Comparison of ENCODE assay signal across 10 cellular contexts in the genomic region with DNA sequence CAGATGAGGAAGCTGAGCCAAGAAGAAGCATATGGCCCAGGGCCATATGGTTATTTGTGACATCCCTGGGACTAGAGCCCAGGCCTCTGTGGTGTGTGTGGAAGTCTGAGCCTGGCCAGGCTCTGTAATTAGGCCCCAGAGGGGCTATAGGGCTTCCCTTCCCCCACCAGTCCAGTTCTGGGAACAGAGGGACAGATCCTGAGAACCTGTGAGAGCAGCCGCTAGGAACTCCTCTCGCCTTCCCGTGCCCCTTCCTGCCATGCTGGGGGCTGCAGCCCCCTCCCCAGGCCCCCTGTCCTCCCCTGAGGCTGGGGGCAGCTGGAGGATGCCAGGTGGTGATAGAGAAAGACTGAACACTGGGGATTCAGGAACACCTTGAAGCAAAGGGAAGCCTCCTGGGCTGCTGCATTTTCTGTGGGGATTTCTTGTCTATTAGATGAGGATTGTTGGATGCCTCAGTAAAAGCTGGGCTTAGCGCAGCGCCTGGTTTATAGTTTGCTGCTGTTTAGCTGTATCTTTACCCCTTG. TPM values are rescaled to one million over a fixed set of nuclear protein-coding genes. Genes with fewer than 3 reads are reported as not detected.
DNase-seq lines count a peak whose midpoint lies in the region; ATAC-seq and TF ChIP-seq lines count a peak whose summit lies in the region.
"Had no signal": no experiment of that assay in that cellular context is flagged by ENCODE, and none has a peak within 500 bp of the region (broad histone marks: within the 10 kb centered on the region; RNA-seq: fewer than 3 reads in every experiment).

No MANE protein-coding gene starts in this region.

- peaks cover 16% of the 10 kb centered on the region for H3K4me1 ChIP-seq in ACC112 (ENCODE audit: control insufficient read depth, insufficient read depth, low read length, unreplicated experiment)

- H3K27ac ChIP-seq in ACC112 (ENCODE audit: low read depth, low read length), result peak overlapping the region; percentile 26; the same call in 1 of the 2 replicates

- no peaks in the 10 kb centered on the region for H3K27me3 ChIP-seq in ACC112 (ENCODE audit: insufficient read depth, low read length)

- H3K79me2 ChIP-seq in ACC112 (ENCODE audit: control insufficient read depth, insufficient read depth, low read length, unreplicated experiment), result no peaks in the 10 kb centered on the region

- H3K4me3 ChIP-seq in ACC112 (ENCODE audit: low read depth, low read length), result no peak overlapping the region

- peaks cover 5% of the 10 kb centered on the region for H3K36me3 ChIP-seq in ACC112 (ENCODE audit: insufficient read depth, low read length)

- ATAC-seq in omental fat pad (ENCODE audit: low FRiP score) (no peak), HG03442 (IDR thresholded peaks at IDR 0.05; ENCODE audit: unreplicated experiment) (no peak)

- H2AFZ ChIP-seq in ACC112 (ENCODE audit: low read length, unreplicated experiment), result peak overlapping the region; percentile 85

- DNase-seq in NCI-H82 treated with DMSO at 0.1 percent for 48 hours (lab: John Stamatoyannopoulos, UW; ENCODE audit: unreplicated experiment) (peak; percentile 36), fibroblast of gingiva (ENCODE audit: low read depth) (peak; percentile 69), omental fat pad (ENCODE audit: low spot score) (peak; percentile 22), DMS79 (lab: John Stamatoyannopoulos, UW) (no peak), amniotic stem cell (lab: John Stamatoyannopoulos, UW) (no peak)
- DNase-seq in stimulated activated CD4-positive, alpha-beta T cell treated with anti-CD3 and anti-CD28 coated beads, Interleukin-2, amount 100 ng/mL, for 24 hours, result no peak
- DNase-seq: activated naive CD4-positive, alpha-beta T cell treated with anti-CD3 and anti-CD28 coated beads, Interleukin-2, amount 50 U/mL, for 16 hours; hippocampal formation had no signal

- no peak for TF ChIP-seq CTCF in omental fat pad (IDR thresholded peaks at IDR 0.05)

RNA-seq across cellular contexts. Expression of a gene that starts 33.3 kb away (rescaled TPM):
- 100 to 1,000 TPM; 118 to 175 (median 140) TPM for total RNA-seq in omental fat pad

Comparison
In these comparisons a context has a peak if more than half of its experiments do, and no peak if none do; other contexts are left out.
1. DNase-seq: peak in NCI-H82 treated with DMSO at 0.1 percent for 48 hours (single experiment), fibroblast of gingiva (single experiment) and omental fat pad (single experiment); none in DMS79 (single experiment), stimulated activated CD4-positive, alpha-beta T cell treated with anti-CD3 and anti-CD28 coated beads, Interleukin-2, amount 100 ng/mL, for 24 hours (0 of 2) and amniotic stem cell (single experiment).